In the genomic region with DNA sequence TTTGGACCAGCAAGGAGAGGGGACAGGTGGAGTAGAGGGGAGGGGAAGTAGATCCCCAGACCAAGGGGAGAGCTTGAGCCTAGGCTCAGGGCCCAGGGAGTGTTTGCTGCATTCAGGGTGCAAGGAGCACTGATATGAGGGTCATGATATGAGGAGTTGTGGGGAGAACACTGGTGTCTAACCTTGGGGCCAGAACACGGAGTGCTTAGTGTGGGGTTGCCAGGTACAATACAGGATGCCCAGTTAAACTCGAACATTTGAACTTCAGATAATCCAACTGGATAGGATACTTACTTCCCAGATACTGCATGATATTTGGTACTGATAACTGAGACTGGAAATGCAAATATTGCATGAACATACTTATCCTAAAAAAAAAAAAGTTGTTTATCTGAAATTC, we compare ENCODE assay signal across 25 cellular contexts. TPM values are rescaled to one million over a fixed set of nuclear protein-coding genes. Genes with fewer than 3 reads are reported as not detected.
"Had no signal": no experiment of that assay in that cellular context is flagged by ENCODE, and none has a peak within 500 bp of the region (broad histone marks: within the 10 kb centered on the region; RNA-seq: fewer than 3 reads in every experiment).

No MANE protein-coding gene starts in this region.

- H3K36me3 ChIP-seq: esophagus muscularis mucosa, heart right ventricle, neural progenitor cell, sigmoid colon had no signal

- H3K9me3 Mint-ChIP-seq: dendritic cell treated with granulocyte-macrophage colony-stimulating factor and Interleukin-4, amounts not matched to agents 40 ng/mL and 50 ng/mL, for 4 days; endodermal cell; memory B cell; natural killer cell treated with Interleukin-12 subunit alpha and Interleukin-12 subunit beta and Interleukin-15 and Interleukin-18, amount 100 ng/mL, for 72 hours; neural progenitor cell; type B pancreatic cell had no signal

- H3K4me3 ChIP-seq: esophagus muscularis mucosa, gastroesophageal sphincter, heart right ventricle, lung, neural progenitor cell, sigmoid colon, testis, tibial artery had no signal

- H3K27me3 ChIP-seq: esophagus muscularis mucosa, foreskin keratinocyte, gastroesophageal sphincter, heart right ventricle, neural progenitor cell, sigmoid colon, testis, tibial artery had no signal

- H3K27ac Mint-ChIP-seq: dendritic cell treated with granulocyte-macrophage colony-stimulating factor and Interleukin-4, amounts not matched to agents 40 ng/mL and 50 ng/mL, for 4 days; endodermal cell; memory B cell; neural progenitor cell; progenitor cell of endocrine pancreas; type B pancreatic cell had no signal

- H3K36me3 Mint-ChIP-seq: natural killer cell treated with Interleukin-12 subunit alpha and Interleukin-12 subunit beta and Interleukin-15 and Interleukin-18, amount 100 ng/mL, for 72 hours had no signal

- H3K27ac ChIP-seq: esophagus muscularis mucosa, foreskin keratinocyte, gastroesophageal sphincter, heart right ventricle, neural progenitor cell, parathyroid adenoma, sigmoid colon, testis, tibial artery had no signal

- H3K4me1 Mint-ChIP-seq: endodermal cell, memory B cell had no signal

- H3K27me3 Mint-ChIP-seq: memory B cell; natural killer cell treated with Interleukin-12 subunit alpha and Interleukin-12 subunit beta and Interleukin-15 and Interleukin-18, amount 100 ng/mL, for 72 hours; progenitor cell of endocrine pancreas; type B pancreatic cell had no signal

- DNase-seq: central memory CD4-positive, alpha-beta T cell; effector CD8-positive, alpha-beta T cell; foreskin keratinocyte; glutamatergic neuron; heart right ventricle; hippocampal formation; left ventricle myocardium superior; sigmoid colon; stimulated activated naive CD4-positive, alpha-beta T cell; substantia nigra; testis; tibial artery had no signal

- H3K4me1 ChIP-seq: esophagus muscularis mucosa, foreskin keratinocyte, gastroesophageal sphincter, heart right ventricle, parathyroid adenoma, sigmoid colon, testis, tibial artery had no signal

- H3K9me3 ChIP-seq: esophagus muscularis mucosa, gastroesophageal sphincter, heart right ventricle, sigmoid colon, testis, tibial artery had no signal

- H3K4me3 Mint-ChIP-seq: dendritic cell treated with granulocyte-macrophage colony-stimulating factor and Interleukin-4, amounts not matched to agents 40 ng/mL and 50 ng/mL, for 4 days; endodermal cell; memory B cell; natural killer cell treated with Interleukin-12 subunit alpha and Interleukin-12 subunit beta and Interleukin-15 and Interleukin-18, amount 100 ng/mL, for 72 hours; neural progenitor cell; type B pancreatic cell had no signal

- ATAC-seq: foreskin keratinocyte, gastroesophageal sphincter, left colon, left ventricle myocardium superior had no signal

RNA-seq across cellular contexts. Expression of a gene that starts 2.4 kb away (rescaled TPM):
- total RNA-seq: endothelial cell of umbilical vein had no signal
